12 cellular contexts compared by ENCODE assay signal in genomic region chr13:73861136-73861535, GRCh38.
"Had no signal": no experiment of that assay in that cellular context is flagged by ENCODE, and none has a peak within 500 bp of the region (broad histone marks: within the 10 kb centered on the region; RNA-seq: fewer than 3 reads in every experiment).

No MANE protein-coding gene starts in this region.

- H3K4me1 ChIP-seq: uterus had no signal

- H3K4me3 Mint-ChIP-seq: neural crest cell had no signal

- H3K27ac ChIP-seq: brain microvascular endothelial cell, ovary, tibial artery, uterus had no signal

- H3K9me3 ChIP-seq: ovary, tibial artery, uterus had no signal

- H3K27me3 ChIP-seq: brain microvascular endothelial cell, ovary, tibial artery, uterus had no signal

- DNase-seq: activated naive CD4-positive, alpha-beta T cell treated with Interleukin-2 at 50 U/mL for 16 hours; brain microvascular endothelial cell; dermis blood vessel endothelial cell; hippocampal formation; kidney glomerular epithelial cell; mesendoderm; ovary; stimulated activated CD4-positive, alpha-beta T cell treated with anti-CD3 and anti-CD28 coated beads, Interleukin-15, amount 100 ng/mL, for 24 hours; stimulated activated CD4-positive, alpha-beta T cell treated with anti-CD3 and anti-CD28 coated beads, Interleukin-4, amount 100 ng/mL, for 4 hours; tibial artery; uterus had no signal

- H3K4me1 Mint-ChIP-seq: neural crest cell had no signal

- H3K9me3 Mint-ChIP-seq: neural crest cell had no signal

- H3K4me3 ChIP-seq: ovary, tibial artery, uterus had no signal

- H3K36me3 ChIP-seq: brain microvascular endothelial cell, ovary, tibial artery, uterus had no signal
